ENCODE assay signal across 26 cellular contexts in genomic region chr7:125924037-125924436, GRCh38.
"Had no signal": no experiment of that assay in that cellular context is flagged by ENCODE, and none has a peak within 500 bp of the region (broad histone marks: within the 10 kb centered on the region; RNA-seq: fewer than 3 reads in every experiment).

No MANE protein-coding gene starts in this region.

- H3K9me3 ChIP-seq: breast epithelium, MG63 had no signal

- H3K27me3 Mint-ChIP-seq: activated CD4-positive, alpha-beta memory T cell treated with anti-CD3 and anti-CD28 coated beads, Interleukin-2, amount 10 ng/mL, durations not matched to agents 7 days and 5 days; activated CD4-positive, alpha-beta T cell treated with anti-CD3 and anti-CD28 coated beads, Interleukin-2, amount 10 ng/mL, durations not matched to agents 7 days and 5 days; activated naive CD4-positive, alpha-beta T cell treated with anti-CD3 and anti-CD28 coated beads, Interleukin-2, amount 50 U/mL, for 24 hours; T-cell had no signal

- H3K27me3 ChIP-seq: breast epithelium, MG63 had no signal

- H3K4me2 ChIP-seq: KMS-11 had no signal

- H3K27ac Mint-ChIP-seq: activated CD4-positive, alpha-beta memory T cell treated with anti-CD3 and anti-CD28 coated beads, Interleukin-2, amount 10 ng/mL, durations not matched to agents 7 days and 5 days; activated CD4-positive, alpha-beta T cell treated with anti-CD3 and anti-CD28 coated beads, Interleukin-2, amount 10 ng/mL, durations not matched to agents 7 days and 5 days; activated naive CD4-positive, alpha-beta T cell treated with anti-CD3 and anti-CD28 coated beads, Interleukin-2, amount 50 U/mL, for 24 hours; activated T-cell treated with anti-CD3 and anti-CD28 coated beads, Interleukin-2, amount 50 U/mL, for 72 hours; T-cell had no signal

- H3K4me3 ChIP-seq: breast epithelium, MG63, SK-N-MC had no signal

- H3K36me3 Mint-ChIP-seq: activated naive CD4-positive, alpha-beta T cell treated with anti-CD3 and anti-CD28 coated beads, Interleukin-2, amount 50 U/mL, for 24 hours; T-cell had no signal

- H3K36me3 ChIP-seq: breast epithelium, MG63 had no signal

- ATAC-seq: activated T-cell treated with anti-CD3 and anti-CD28 coated beads, Interleukin-2, amount 50 U/mL, for 72 hours; Panc1; Right ventricle myocardium inferior; T-cell had no signal

- H3K9me3 Mint-ChIP-seq: activated CD4-positive, alpha-beta T cell treated with anti-CD3 and anti-CD28 coated beads, Interleukin-2, amount 10 ng/mL, durations not matched to agents 7 days and 5 days had no signal

- H3K27ac ChIP-seq: breast epithelium, KMS-11, SK-N-MC had no signal

- DNase-seq: activated CD4-positive, alpha-beta memory T cell treated with anti-CD3 and anti-CD28 coated beads, Interleukin-2, amount 10 ng/mL, durations not matched to agents 7 days and 5 days; activated CD4-positive, alpha-beta T cell treated with anti-CD3 and anti-CD28 coated beads, Interleukin-2, amount 10 ng/mL, durations not matched to agents 7 days and 5 days; activated CD4-positive, CD25-positive, alpha-beta regulatory T cell; activated T-cell treated with anti-CD3 and anti-CD28 coated beads, Interleukin-2, amount 50 U/mL, for 72 hours; aorta; caudate nucleus; MG63; MV-4-11; NCI-H1092 treated with DMSO at 0.1 percent for 48 hours; NCI-H1436; NCI-H1694 treated with DMSO at 0.1 percent for 48 hours; NCI-H2029 treated with DMSO at 0.1 percent for 48 hours; NCI-H510A treated with DMSO at 0.1 percent for 48 hours; NCI-H69; NK-92 treated with Interleukin-12 subunit alpha and Interleukin-12 subunit beta, amount 100 ng/mL, for 24 hours; OCI-M1; RPMI8226; T-cell; T-helper 2 cell; T1000 had no signal

- H3K4me1 ChIP-seq: breast epithelium had no signal

- H3K4me3 Mint-ChIP-seq: activated CD4-positive, alpha-beta memory T cell treated with anti-CD3 and anti-CD28 coated beads, Interleukin-2, amount 10 ng/mL, durations not matched to agents 7 days and 5 days; activated CD4-positive, alpha-beta T cell treated with anti-CD3 and anti-CD28 coated beads, Interleukin-2, amount 10 ng/mL, durations not matched to agents 7 days and 5 days; activated naive CD4-positive, alpha-beta T cell treated with anti-CD3 and anti-CD28 coated beads, Interleukin-2, amount 50 U/mL, for 24 hours; activated T-cell treated with anti-CD3 and anti-CD28 coated beads, Interleukin-2, amount 50 U/mL, for 72 hours; T-cell had no signal

- H3K9ac ChIP-seq: KMS-11 had no signal

- H3K4me1 Mint-ChIP-seq: activated CD4-positive, alpha-beta memory T cell treated with anti-CD3 and anti-CD28 coated beads, Interleukin-2, amount 10 ng/mL, durations not matched to agents 7 days and 5 days; activated CD4-positive, alpha-beta T cell treated with anti-CD3 and anti-CD28 coated beads, Interleukin-2, amount 10 ng/mL, durations not matched to agents 7 days and 5 days; activated naive CD4-positive, alpha-beta T cell treated with anti-CD3 and anti-CD28 coated beads, Interleukin-2, amount 50 U/mL, for 24 hours; T-cell had no signal
